ENCODE assay signal across 10 cellular contexts in genomic region chr11:78465169-78465942, GRCh38. TPM values are rescaled to one million over a fixed set of nuclear protein-coding genes. Genes with fewer than 3 reads are reported as not detected.
DNase-seq lines count a peak whose midpoint lies in the region; ATAC-seq and TF ChIP-seq lines count a peak whose summit lies in the region.
"Had no signal": no experiment of that assay in that cellular context is flagged by ENCODE, and none has a peak within 500 bp of the region (broad histone marks: within the 10 kb centered on the region; RNA-seq: fewer than 3 reads in every experiment).

No MANE protein-coding gene starts in this region.

- peaks cover 37% of the 10 kb centered on the region for H3K36me3 Mint-ChIP-seq in stimulated activated effector memory CD8-positive, alpha-beta T cell treated with anti-CD3 and anti-CD28 coated beads, Interleukin-12 subunit alpha, Interleukin-12 subunit beta, amount 100 ng/mL, for 72 hours

- DNase-seq in activated naive CD4-positive, alpha-beta T cell treated with Interleukin-2 at 50 U/mL for 16 hours = peak; percentile 16
- DNase-seq in activated naive CD4-positive, alpha-beta T cell (lab: John Stamatoyannopoulos, UW) = no peak
- DNase-seq in activated T-cell treated with anti-CD3 and anti-CD28 coated beads, Interleukin-2, amount 50 U/mL, for 1 hour = peak; percentile 28
- DNase-seq in stimulated activated effector memory CD8-positive, alpha-beta T cell treated with anti-CD3 and anti-CD28 coated beads, Interleukin-12 subunit alpha, Interleukin-12 subunit beta, amount 100 ng/mL, for 72 hours (ENCODE audit: low spot score in 2 of 2) = peak; percentile 32 to 80
- DNase-seq in osteoblast (ENCODE audit: insufficient read length, low spot score, missing footprints) (no peak), NCI-H2227 (lab: John Stamatoyannopoulos, UW; ENCODE audit: unreplicated experiment) (no peak), UCSD-AML1 (lab: John Stamatoyannopoulos, UW; ENCODE audit: unreplicated experiment) (no peak)

- no peaks in the 10 kb centered on the region for H4K20me1 ChIP-seq in osteoblast (ENCODE audit: insufficient read depth, low read length)

- H3K9me3 ChIP-seq in osteoblast (ENCODE audit: low read depth, low read length) = no peaks in the 10 kb centered on the region

- H3K4me1 ChIP-seq in osteoblast (ENCODE audit: insufficient read depth, low read length) = peaks cover 7% of the 10 kb centered on the region

- no peak overlapping the region for H2AFZ ChIP-seq in osteoblast (ENCODE audit: low read length)

- no peak overlapping the region for H3K4me3 ChIP-seq in osteoblast (ENCODE audit: insufficient read depth, low read length)

- no peak overlapping the region for H3K27ac ChIP-seq in osteoblast (ENCODE audit: low read depth, low read length)
- H3K27ac ChIP-seq: C4-2B, VCaP had no signal

- peaks cover 23% of the 10 kb centered on the region for H3K4me1 Mint-ChIP-seq in stimulated activated effector memory CD8-positive, alpha-beta T cell treated with anti-CD3 and anti-CD28 coated beads, Interleukin-12 subunit alpha, Interleukin-12 subunit beta, amount 100 ng/mL, for 72 hours

- H3K27ac Mint-ChIP-seq in stimulated activated effector memory CD8-positive, alpha-beta T cell treated with anti-CD3 and anti-CD28 coated beads, Interleukin-12 subunit alpha, Interleukin-12 subunit beta, amount 100 ng/mL, for 72 hours = peak overlapping the region; percentile 87

- H3K9me3 Mint-ChIP-seq in stimulated activated effector memory CD8-positive, alpha-beta T cell treated with anti-CD3 and anti-CD28 coated beads, Interleukin-12 subunit alpha, Interleukin-12 subunit beta, amount 100 ng/mL, for 72 hours = no peaks in the 10 kb centered on the region

- H3K4me2 ChIP-seq in osteoblast (ENCODE audit: insufficient read depth, low read length) = no peak overlapping the region

- no peaks in the 10 kb centered on the region for H3K36me3 ChIP-seq in osteoblast (ENCODE audit: insufficient read depth, low read length)

- peak overlapping the region; percentile 56 for H3K4me3 Mint-ChIP-seq in stimulated activated effector memory CD8-positive, alpha-beta T cell treated with anti-CD3 and anti-CD28 coated beads, Interleukin-12 subunit alpha, Interleukin-12 subunit beta, amount 100 ng/mL, for 72 hours

- no peak for TF ChIP-seq CTCF in osteoblast (IDR thresholded peaks at IDR 0.05; ENCODE audit: extremely low read depth, low read depth, low read length)

- H3K79me2 ChIP-seq in osteoblast (ENCODE audit: insufficient read depth, low read length) = no peaks in the 10 kb centered on the region

- peak; percentile 99 for ATAC-seq in HG03108 (IDR thresholded peaks at IDR 0.05; ENCODE audit: unreplicated experiment)
- ATAC-seq in stimulated activated effector memory CD8-positive, alpha-beta T cell treated with anti-CD3 and anti-CD28 coated beads, Interleukin-12 subunit alpha, Interleukin-12 subunit beta, amount 100 ng/mL, for 72 hours = peak; percentile 100

- H3K27me3 ChIP-seq in osteoblast (ENCODE audit: insufficient read depth, low read length) = no peaks in the 10 kb centered on the region

RNA-seq across cellular contexts. Expression of gene GAB2, which starts 47.7 kb away (rescaled TPM):
- total RNA-seq in osteoblast = 18.3 and 18.5 TPM in 2 replicates

Comparison
In these comparisons a context has a peak if more than half of its experiments do, and no peak if none do; other contexts are left out.
1. DNase-seq: peak in activated naive CD4-positive, alpha-beta T cell treated with Interleukin-2 at 50 U/mL for 16 hours (single experiment), activated T-cell treated with anti-CD3 and anti-CD28 coated beads, Interleukin-2, amount 50 U/mL, for 1 hour (single experiment) and stimulated activated effector memory CD8-positive, alpha-beta T cell treated with anti-CD3 and anti-CD28 coated beads, Interleukin-12 subunit alpha, Interleukin-12 subunit beta, amount 100 ng/mL, for 72 hours (2 of 2); none in activated naive CD4-positive, alpha-beta T cell (0 of 4), osteoblast (single experiment), NCI-H2227 (single experiment) and UCSD-AML1 (single experiment).